In the genomic region with DNA sequence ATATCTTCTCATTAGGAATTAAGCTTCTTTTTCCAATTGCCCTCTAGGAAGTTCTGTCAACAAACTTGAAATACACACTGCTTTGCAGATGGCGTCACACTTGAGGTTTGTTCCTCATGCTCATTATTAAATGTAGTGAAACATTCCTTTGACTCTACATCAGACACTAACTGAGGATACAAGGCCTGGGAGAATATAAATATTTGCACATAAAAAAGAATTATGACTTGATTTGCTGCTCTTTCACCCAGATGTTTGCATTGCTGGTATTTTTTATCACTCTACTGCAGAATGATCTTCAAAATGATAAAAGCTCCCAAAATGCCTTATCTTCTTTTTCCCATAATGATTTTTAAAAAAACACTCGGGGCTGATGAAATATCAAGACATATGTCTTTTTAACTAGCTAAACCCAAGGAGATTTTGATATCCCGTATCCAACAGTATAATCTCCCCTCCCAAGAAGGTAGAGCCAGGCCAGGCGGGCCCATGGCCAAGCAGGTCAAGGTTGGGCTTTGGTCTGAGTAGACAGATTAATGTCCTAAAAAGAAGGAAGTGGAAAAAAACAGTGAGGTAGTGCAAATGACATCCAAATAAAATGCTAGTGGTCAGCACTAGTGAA, we compare ENCODE assay signal across 14 cellular contexts.
DNase-seq lines count a peak whose midpoint lies in the region; FAIRE-seq and TF ChIP-seq lines count a peak whose summit lies in the region.
"Had no signal": no experiment of that assay in that cellular context is flagged by ENCODE, and none has a peak within 500 bp of the region (broad histone marks: within the 10 kb centered on the region; RNA-seq: fewer than 3 reads in every experiment).

No MANE protein-coding gene starts in this region.

- 56 to 76% (median 64%) methylated on average over 4 of the region's 4 CpGs for WGBS in spleen, 5 donors

- no peaks in the 10 kb centered on the region for H4K20me1 ChIP-seq in astrocyte (ENCODE audit: insufficient read depth, low read length)

- DNase-seq in astrocyte (ENCODE audit: low read depth) (peak; percentile 38), glomerular visceral epithelial cell (ENCODE audit: extremely low spot score) (peak; percentile 12), spleen (peak; percentile 77), osteocyte (ENCODE audit: extremely low spot score, unreplicated experiment) (no peak), cerebellar cortex (ENCODE audit: low spot score) (no peak), hypothalamus (lab: John Stamatoyannopoulos, UW) (no peak), NCI-H2196 treated with DMSO at 0.1 percent for 48 hours (lab: John Stamatoyannopoulos, UW; ENCODE audit: unreplicated experiment) (no peak)
- DNase-seq: activated CD8-positive, alpha-beta memory T cell treated with anti-CD3 and anti-CD28 coated beads for 24 hours; activated gamma-delta T cell; endodermal cell; substantia nigra had no signal

- H3K4me1 ChIP-seq in HEK293 (ENCODE audit: control insufficient read depth, insufficient read depth, low read length), result no peaks in the 10 kb centered on the region
- H3K4me1 ChIP-seq in astrocyte (ENCODE audit: insufficient read depth, low read length), result no peaks in the 10 kb centered on the region
- peaks cover 0 to 21% (median 0%) of the 10 kb centered on the region in 6 donors for H3K4me1 ChIP-seq in spleen
- H3K4me1 ChIP-seq: neural progenitor cell had no signal

- no peak overlapping the region for H2AFZ ChIP-seq in astrocyte (ENCODE audit: low read depth, low read length)
- H2AFZ ChIP-seq: neural progenitor cell had no signal

- H3K4me3 Mint-ChIP-seq in astrocyte (ENCODE audit: unreplicated experiment) (no peak overlapping the region), osteocyte (ENCODE audit: unreplicated experiment) (no peak overlapping the region)
- H3K4me3 Mint-ChIP-seq: endodermal cell, neural progenitor cell had no signal

- no peaks in the 10 kb centered on the region for H3K79me2 ChIP-seq in astrocyte (ENCODE audit: insufficient read depth, low read length)

- no peak for TF ChIP-seq POLR2A in spleen (IDR thresholded peaks at IDR 0.05)

- no peak for TF ChIP-seq CTCF in HEK293 (tag by site-specific recombination; IDR thresholded peaks at IDR 0.05)
- no peak for TF ChIP-seq CTCF in astrocyte (IDR thresholded peaks at IDR 0.05; ENCODE audit: insufficient read depth, low read depth, low read length)
- no peak for TF ChIP-seq CTCF in spleen (IDR thresholded peaks at IDR 0.05 in 8 of 11, conservative IDR thresholded peaks at IDR 0.05 in 3 of 11)
- no peak for TF ChIP-seq CTCF in osteocyte (IDR thresholded peaks at IDR 0.05)

- H3K27me3 ChIP-seq in astrocyte (ENCODE audit: insufficient read depth, low read length), result peaks cover 2% of the 10 kb centered on the region
- H3K27me3 ChIP-seq in spleen (replicated peaks in 1 of 7), result no peaks in the 10 kb centered on the region
- H3K27me3 ChIP-seq: neural progenitor cell had no signal

- H3K4me3 ChIP-seq in HEK293 (ENCODE audit: low read depth, low read length), result no peak overlapping the region
- H3K4me3 ChIP-seq in astrocyte (ENCODE audit: insufficient read depth, low read depth, low read length), result no peak overlapping the region
- H3K4me3 ChIP-seq in spleen, result no peak overlapping the region
- H3K4me3 ChIP-seq: neural progenitor cell had no signal

- H3K27ac ChIP-seq in HEK293 (ENCODE audit: extremely low read depth, low read depth, low read length), result no peak overlapping the region
- H3K27ac ChIP-seq in astrocyte (ENCODE audit: low read depth, low read length), result no peak overlapping the region
- H3K27ac ChIP-seq in spleen, result peak overlapping the region in 6 of 8 donors; percentile 9 to 72 (median 53)
- H3K27ac ChIP-seq: neural progenitor cell, VCaP had no signal

- H3K27ac Mint-ChIP-seq in astrocyte (ENCODE audit: unreplicated experiment) (peak overlapping the region; percentile 88), osteocyte (ENCODE audit: unreplicated experiment) (no peak overlapping the region)
- H3K27ac Mint-ChIP-seq: endodermal cell, neural progenitor cell had no signal

- no peaks in the 10 kb centered on the region for H3K36me3 ChIP-seq in HEK293 (ENCODE audit: control insufficient read depth in 2 of 2, insufficient read depth in 1 of 2, low read length in 2 of 2)
- H3K36me3 ChIP-seq in astrocyte (ENCODE audit: insufficient read depth, low read length), result no peaks in the 10 kb centered on the region
- H3K36me3 ChIP-seq in spleen, result no peaks in the 10 kb centered on the region
- H3K36me3 ChIP-seq: neural progenitor cell had no signal

- CTCF ChIA-PET in HEK293 (lab: Yijun Ruan, JAX), result interaction anchor here (1.2 kb wide), 1 partner anchor 172 kb away, joined by 4 read pairs; no protein-coding TSS in a partner anchor

- no peak overlapping the region for H3K9ac ChIP-seq in astrocyte (ENCODE audit: low read length)
- H3K9ac ChIP-seq: neural progenitor cell had no signal

- no peak overlapping the region for H3K4me2 ChIP-seq in astrocyte (ENCODE audit: low read length)
- H3K4me2 ChIP-seq: neural progenitor cell had no signal

- no peak for FAIRE-seq in astrocyte (lab: Jason Lieb, UNC)

- H3K4me1 Mint-ChIP-seq in astrocyte (ENCODE audit: low read depth, unreplicated experiment), result peaks cover 15% of the 10 kb centered on the region
- H3K4me1 Mint-ChIP-seq in osteocyte (ENCODE audit: unreplicated experiment), result no peaks in the 10 kb centered on the region

- intact Hi-C loops in spleen (cut with DNase I; ENCODE audit: low total_unique reads), result no loop called here

- H3K27me3 Mint-ChIP-seq in astrocyte (ENCODE audit: low read depth, unreplicated experiment), result peaks cover 6% of the 10 kb centered on the region
- peaks cover 4% of the 10 kb centered on the region for H3K27me3 Mint-ChIP-seq in osteocyte (ENCODE audit: unreplicated experiment)

- H3K9me3 ChIP-seq in HEK293 (ENCODE audit: control insufficient read depth, insufficient read depth, low read depth, low read length), result no peaks in the 10 kb centered on the region
- H3K9me3 ChIP-seq in astrocyte (ENCODE audit: insufficient read depth, low read depth, low read length), result peaks cover 3% of the 10 kb centered on the region
- H3K9me3 ChIP-seq in spleen, result peaks cover 0 to 14% (median 4%) of the 10 kb centered on the region in 8 donors

- H3K36me3 Mint-ChIP-seq in astrocyte (ENCODE audit: low read depth, unreplicated experiment), result no peaks in the 10 kb centered on the region
- H3K36me3 Mint-ChIP-seq in osteocyte (ENCODE audit: unreplicated experiment), result no peaks in the 10 kb centered on the region
- H3K36me3 Mint-ChIP-seq: neural progenitor cell had no signal

- no peaks in the 10 kb centered on the region for H3K9me3 Mint-ChIP-seq in astrocyte (ENCODE audit: unreplicated experiment)
- H3K9me3 Mint-ChIP-seq in osteocyte (ENCODE audit: unreplicated experiment), result no peaks in the 10 kb centered on the region

- POLR2A ChIA-PET in HEK293 (lab: Yijun Ruan, JAX), result no interaction called here

TF ChIP-seq in HEK293, 187 proteins besides CTCF, POLR2A, EP300 and RAD21 (continues in another document):
- 0 out of 2 replicates have a peak, but pooled peaks have one; percentile 16 for TF ChIP-seq GLIS1 (tag by site-specific recombination; IDR thresholded peaks at IDR 0.05)
- 0 out of 2 replicates have a peak, but pooled peaks have one; percentile 32 for TF ChIP-seq ZNF843 (tag by site-specific recombination; IDR thresholded peaks at IDR 0.05)
- TF ChIP-seq ZNF777 (tag by site-specific recombination; IDR thresholded peaks at IDR 0.05; ENCODE audit: borderline replicate concordance), result no peak
- no peak for TF ChIP-seq IKZF3 (tag by site-specific recombination; IDR thresholded peaks at IDR 0.05)
- peak; percentile 58 for TF ChIP-seq ZEB2 (tag by site-specific recombination; IDR thresholded peaks at IDR 0.05)
- TF ChIP-seq, protein P1, sequence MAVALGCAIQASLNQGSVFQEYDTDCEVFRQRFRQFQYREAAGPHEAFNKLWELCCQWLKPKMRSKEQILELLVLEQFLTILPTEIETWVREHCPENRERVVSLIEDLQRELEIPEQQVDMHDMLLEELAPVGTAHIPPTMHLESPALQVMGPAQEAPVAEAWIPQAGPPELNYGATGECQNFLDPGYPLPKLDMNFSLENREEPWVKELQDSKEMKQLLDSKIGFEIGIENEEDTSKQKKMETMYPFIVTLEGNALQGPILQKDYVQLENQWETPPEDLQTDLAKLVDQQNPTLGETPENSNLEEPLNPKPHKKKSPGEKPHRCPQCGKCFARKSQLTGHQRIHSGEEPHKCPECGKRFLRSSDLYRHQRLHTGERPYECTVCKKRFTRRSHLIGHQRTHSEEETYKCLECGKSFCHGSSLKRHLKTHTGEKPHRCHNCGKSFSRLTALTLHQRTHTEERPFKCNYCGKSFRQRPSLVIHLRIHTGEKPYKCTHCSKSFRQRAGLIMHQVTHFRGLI (tag by site-specific recombination; IDR thresholded peaks at IDR 0.05), result peak; percentile 80
- TF ChIP-seq, protein P2, sequence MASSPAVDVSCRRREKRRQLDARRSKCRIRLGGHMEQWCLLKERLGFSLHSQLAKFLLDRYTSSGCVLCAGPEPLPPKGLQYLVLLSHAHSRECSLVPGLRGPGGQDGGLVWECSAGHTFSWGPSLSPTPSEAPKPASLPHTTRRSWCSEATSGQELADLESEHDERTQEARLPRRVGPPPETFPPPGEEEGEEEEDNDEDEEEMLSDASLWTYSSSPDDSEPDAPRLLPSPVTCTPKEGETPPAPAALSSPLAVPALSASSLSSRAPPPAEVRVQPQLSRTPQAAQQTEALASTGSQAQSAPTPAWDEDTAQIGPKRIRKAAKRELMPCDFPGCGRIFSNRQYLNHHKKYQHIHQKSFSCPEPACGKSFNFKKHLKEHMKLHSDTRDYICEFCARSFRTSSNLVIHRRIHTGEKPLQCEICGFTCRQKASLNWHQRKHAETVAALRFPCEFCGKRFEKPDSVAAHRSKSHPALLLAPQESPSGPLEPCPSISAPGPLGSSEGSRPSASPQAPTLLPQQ (tag by site-specific recombination; IDR thresholded peaks at IDR 0.05), result 0 out of 2 replicates have a peak, but pooled peaks have one; percentile 19
- no peak for TF ChIP-seq WT1 (tag by site-specific recombination; IDR thresholded peaks at IDR 0.05)
- no peak for TF ChIP-seq YY1 (tag by site-specific recombination; IDR thresholded peaks at IDR 0.05)
- TF ChIP-seq ZNF366 (tag by site-specific recombination; conservative IDR thresholded peaks at IDR 0.05), result peak; percentile 59
- TF ChIP-seq, protein P3, sequence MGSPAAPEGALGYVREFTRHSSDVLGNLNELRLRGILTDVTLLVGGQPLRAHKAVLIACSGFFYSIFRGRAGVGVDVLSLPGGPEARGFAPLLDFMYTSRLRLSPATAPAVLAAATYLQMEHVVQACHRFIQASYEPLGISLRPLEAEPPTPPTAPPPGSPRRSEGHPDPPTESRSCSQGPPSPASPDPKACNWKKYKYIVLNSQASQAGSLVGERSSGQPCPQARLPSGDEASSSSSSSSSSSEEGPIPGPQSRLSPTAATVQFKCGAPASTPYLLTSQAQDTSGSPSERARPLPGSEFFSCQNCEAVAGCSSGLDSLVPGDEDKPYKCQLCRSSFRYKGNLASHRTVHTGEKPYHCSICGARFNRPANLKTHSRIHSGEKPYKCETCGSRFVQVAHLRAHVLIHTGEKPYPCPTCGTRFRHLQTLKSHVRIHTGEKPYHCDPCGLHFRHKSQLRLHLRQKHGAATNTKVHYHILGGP (tag by site-specific recombination; IDR thresholded peaks at IDR 0.05), result peak; percentile 61; the same call in 1 of the 2 replicates
- TF ChIP-seq ZNF629 (tag by site-specific recombination; IDR thresholded peaks at IDR 0.05), result peak; percentile 52; the same call in 1 of the 2 replicates

Comparison
In these comparisons a context has a peak if more than half of its experiments do, and no peak if none do; other contexts are left out.
1. H3K27ac ChIP-seq: peak in spleen (6 of 8); none in HEK293 (single experiment) and astrocyte (single experiment).
2. DNase-seq: peak in astrocyte (single experiment), glomerular visceral epithelial cell (single experiment) and spleen (single experiment); none in osteocyte (single experiment), cerebellar cortex (single experiment), hypothalamus (0 of 51) and NCI-H2196 treated with DMSO at 0.1 percent for 48 hours (single experiment).